ENCODE assay signal across 8 cellular contexts in genomic region chr5:159262472-159262858, GRCh38. TPM values are rescaled to one million over a fixed set of nuclear protein-coding genes. Genes with fewer than 3 reads are reported as not detected.
A peak's percentile ranks its signal among the peaks of the same experiment; 100 is the strongest.
DNase-seq lines count a peak whose midpoint lies in the region; ATAC-seq and TF ChIP-seq lines count a peak whose summit lies in the region.

No MANE protein-coding gene starts in this region.

- H3K4me3 ChIP-seq in Caco-2 (ENCODE audit: low read depth, low read length) (peak overlapping the region; percentile 85), HUES6 (ENCODE audit: low read depth, low read length) (peak overlapping the region; percentile 77), iPS-11a (ENCODE audit: low read depth, low read length) (peak overlapping the region; percentile 74), smooth muscle cell (peak overlapping the region; percentile 91)

- H3K9me3 ChIP-seq in Caco-2: no peaks in the 10 kb centered on the region
- 0 out of 2 replicates have a peak, but pooled peaks cover 11% of the 10 kb centered on the region for H3K9me3 ChIP-seq in HUES6 (ENCODE audit: control insufficient read depth, insufficient read depth, low read depth, low read length)
- H3K9me3 ChIP-seq in smooth muscle cell (replicated peaks; ENCODE audit: low read depth): no peaks in the 10 kb centered on the region

- DNase-seq in Caco-2 (peak in 1 of 2 experiments; percentile 10), smooth muscle cell (lab: John Stamatoyannopoulos, UW; ENCODE audit: unreplicated experiment) (no peak), HuH-7.5 (ENCODE audit: low spot score) (no peak)
- no peak for DNase-seq in activated naive CD8-positive, alpha-beta T cell treated with anti-CD3 and anti-CD28 coated beads, Interleukin-2, amount 50 U/mL, for 24 hours

- peaks cover 13% of the 10 kb centered on the region for H3K4me1 Mint-ChIP-seq in Caco-2 (ENCODE audit: low read depth, unreplicated experiment)
- H3K4me1 Mint-ChIP-seq in activated naive CD8-positive, alpha-beta T cell treated with anti-CD3 and anti-CD28 coated beads, Interleukin-2, amount 50 U/mL, for 24 hours: peaks cover 35% of the 10 kb centered on the region

- peak overlapping the region; percentile 29 for H3K27ac ChIP-seq in HUES6 (ENCODE audit: low read depth, low read length)
- H3K27ac ChIP-seq in smooth muscle cell (ENCODE audit: low read depth): peak overlapping the region; percentile 90

- H3K4me3 Mint-ChIP-seq in Caco-2 (ENCODE audit: unreplicated experiment): peak overlapping the region; percentile 89
- H3K4me3 Mint-ChIP-seq in activated naive CD8-positive, alpha-beta T cell treated with anti-CD3 and anti-CD28 coated beads, Interleukin-2, amount 50 U/mL, for 24 hours: peak overlapping the region; percentile 100

- intact Hi-C loops in Caco-2 (cut with micrococcal nuclease; ENCODE audit: unreplicated experiment): loop anchor here (2.0 kb wide), 1 partner anchor 106 kb away; no protein-coding TSS in a partner anchor

- peaks cover 11% of the 10 kb centered on the region for H3K27me3 Mint-ChIP-seq in Caco-2 (ENCODE audit: insufficient read depth, unreplicated experiment)
- no peaks in the 10 kb centered on the region for H3K27me3 Mint-ChIP-seq in activated naive CD8-positive, alpha-beta T cell treated with anti-CD3 and anti-CD28 coated beads, Interleukin-2, amount 50 U/mL, for 24 hours

- TF ChIP-seq CTCF in Caco-2 (IDR thresholded peaks at IDR 0.05; ENCODE audit: insufficient read depth in 1 of 2, low read depth in 1 of 2, low read length in 1 of 2, severe bottlenecking in 1 of 2, unreplicated experiment in 1 of 2) (no peak), smooth muscle cell (IDR thresholded peaks at IDR 0.05; ENCODE audit: borderline replicate concordance, insufficient read depth, poor library complexity, severe bottlenecking) (no peak)

- peaks cover 12% of the 10 kb centered on the region; the same call in 1 of the 2 replicates for H3K4me1 ChIP-seq in Caco-2
- H3K4me1 ChIP-seq in HUES6 (ENCODE audit: control insufficient read depth, insufficient read depth, low read length): peaks cover 8% of the 10 kb centered on the region; the same call in 1 of the 2 replicates
- peaks cover 13% of the 10 kb centered on the region for H3K4me1 ChIP-seq in smooth muscle cell (ENCODE audit: low read depth)

- H3K9me3 Mint-ChIP-seq in Caco-2 (ENCODE audit: unreplicated experiment): peaks cover 15% of the 10 kb centered on the region
- H3K9me3 Mint-ChIP-seq in activated naive CD8-positive, alpha-beta T cell treated with anti-CD3 and anti-CD28 coated beads, Interleukin-2, amount 50 U/mL, for 24 hours: peaks cover 12% of the 10 kb centered on the region

- H3K27ac Mint-ChIP-seq in Caco-2 (ENCODE audit: unreplicated experiment): peak overlapping the region; percentile 95
- H3K27ac Mint-ChIP-seq in activated naive CD8-positive, alpha-beta T cell treated with anti-CD3 and anti-CD28 coated beads, Interleukin-2, amount 50 U/mL, for 24 hours: peak overlapping the region; percentile 100

- POLR2A ChIA-PET in Caco-2 (lab: Charles Lee): interaction anchor here (0.5 kb wide), 1 partner anchor 568 kb away, joined by 3 read pairs; no protein-coding TSS in a partner anchor

- H4K20me1 ChIP-seq in smooth muscle cell (ENCODE audit: low read depth): peaks cover under 1% of the 10 kb centered on the region

- BruUV-seq in Caco-2 (replicated peaks; lab: Mats Ljungman, UMichigan): TSS peak; percentile 94

- H3K9ac ChIP-seq in HUES6 (ENCODE audit: low read length) (peak overlapping the region; percentile 82), smooth muscle cell (ENCODE audit: low read depth) (peak overlapping the region; percentile 94)

- H3F3A ChIP-seq in smooth muscle cell (ENCODE audit: low read depth): no peaks in the 10 kb centered on the region

- peaks cover 7% of the 10 kb centered on the region for H3K36me3 Mint-ChIP-seq in Caco-2 (ENCODE audit: insufficient read depth, unreplicated experiment)
- peaks cover 35% of the 10 kb centered on the region for H3K36me3 Mint-ChIP-seq in activated naive CD8-positive, alpha-beta T cell treated with anti-CD3 and anti-CD28 coated beads, Interleukin-2, amount 50 U/mL, for 24 hours (ENCODE audit: low read depth)

- CTCF ChIA-PET in Caco-2 (lab: Charles Lee): no interaction called here

- H3K4me2 ChIP-seq in smooth muscle cell: peak overlapping the region; percentile 97

- ATAC-seq in GM21381 (IDR thresholded peaks at IDR 0.05; ENCODE audit: unreplicated experiment) (peak; percentile 14), HG03520 (IDR thresholded peaks at IDR 0.05; ENCODE audit: unreplicated experiment) (no peak)
- peak; percentile 48 for ATAC-seq in activated naive CD8-positive, alpha-beta T cell treated with anti-CD3 and anti-CD28 coated beads, Interleukin-2, amount 50 U/mL, for 24 hours

- peaks cover 1% of the 10 kb centered on the region for H3K27me3 ChIP-seq in Caco-2 (replicated peaks; ENCODE audit: control insufficient read depth, insufficient read depth, low read length)
- peaks cover 15% of the 10 kb centered on the region for H3K27me3 ChIP-seq in HUES6 (ENCODE audit: control insufficient read depth, insufficient read depth, low read length)
- peaks cover under 1% of the 10 kb centered on the region for H3K27me3 ChIP-seq in smooth muscle cell (ENCODE audit: low read depth)

- H3K36me3 ChIP-seq in Caco-2 (ENCODE audit: control insufficient read depth, insufficient read depth, low read length) (no peaks in the 10 kb centered on the region), HUES6 (ENCODE audit: control insufficient read depth, insufficient read depth, low read length) (no peaks in the 10 kb centered on the region), smooth muscle cell (ENCODE audit: low read depth) (no peaks in the 10 kb centered on the region)

- H2AFZ ChIP-seq in smooth muscle cell (ENCODE audit: low read depth): peak overlapping the region; percentile 96

- peaks cover 27% of the 10 kb centered on the region for H3K79me2 ChIP-seq in smooth muscle cell (ENCODE audit: low read depth)

- WGBS in smooth muscle cell (ENCODE audit: low lambda C conversion rate): 43% methylated on average over 10 of the region's 10 CpGs

RNA-seq across cellular contexts. Expression of gene UBLCP1, which starts 0.6 kb away (rescaled TPM):
- total RNA-seq in Caco-2 (2022) (23.0 and 23.2 TPM in 2 replicates), smooth muscle cell (44.1 and 45.0 TPM in 2 replicates)
- polyA plus RNA-seq in smooth muscle cell: 30.5 and 32.9 TPM in 2 replicates

RNA-seq across cellular contexts. Expression of gene RNF145, which starts 53.1 kb away (rescaled TPM):
- 28.3 and 38.7 TPM in 2 replicates for total RNA-seq in Caco-2 (2022)
- total RNA-seq in smooth muscle cell: 74.3 and 74.8 TPM in 2 replicates
- polyA plus RNA-seq in smooth muscle cell: 24.3 and 25.0 TPM in 2 replicates
